13 cellular contexts compared by ENCODE assay signal in the genomic region with DNA sequence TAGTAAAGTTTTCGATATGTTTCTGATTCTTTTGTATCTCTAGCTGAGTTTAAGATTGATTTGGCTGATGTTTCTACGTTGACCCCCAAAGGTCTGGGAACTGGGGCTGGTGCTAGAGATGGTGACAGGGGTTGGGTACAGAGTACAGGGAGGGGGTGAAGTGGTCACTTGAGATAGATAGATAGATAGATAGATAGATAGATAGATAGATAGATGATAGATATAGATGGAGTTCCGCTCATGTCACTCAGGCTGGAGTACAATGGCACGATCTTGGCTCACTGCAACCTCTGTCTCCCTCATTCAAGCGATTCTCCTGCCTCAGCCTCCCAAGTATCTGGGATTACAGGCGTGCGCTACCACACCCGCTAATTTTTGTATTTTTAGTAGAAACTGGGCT. TPM values are rescaled to one million over a fixed set of nuclear protein-coding genes. Genes with fewer than 3 reads are reported as not detected.
A peak's percentile ranks its signal among the peaks of the same experiment; 100 is the strongest.
DNase-seq lines count a peak whose midpoint lies in the region; ATAC-seq, FAIRE-seq and TF ChIP-seq lines count a peak whose summit lies in the region.
"Had no signal": no experiment of that assay in that cellular context is flagged by ENCODE, and none has a peak within 500 bp of the region (broad histone marks: within the 10 kb centered on the region; RNA-seq: fewer than 3 reads in every experiment).

No MANE protein-coding gene starts in this region.

- H3K4me1 Mint-ChIP-seq in activated naive CD8-positive, alpha-beta T cell treated with anti-CD3 and anti-CD28 coated beads, Interleukin-2, amount 50 U/mL, for 24 hours = peaks cover 46% of the 10 kb centered on the region
- H3K4me1 Mint-ChIP-seq in natural killer cell treated with Interleukin-12 subunit alpha and Interleukin-12 subunit beta and Interleukin-15 and Interleukin-18, amount 100 ng/mL, for 72 hours (ENCODE audit: low read depth in 2 of 2) = peaks cover 36 to 40% of the 10 kb centered on the region in 2 donors

- FAIRE-seq in GM19239 (lab: Jason Lieb, UNC) = no peak
- FAIRE-seq: HepG2 had no signal

- peaks cover 53% of the 10 kb centered on the region for H3K4me1 ChIP-seq in left ventricle myocardium inferior
- H3K4me1 ChIP-seq in heart right ventricle = peaks cover 19 to 46% (median 41%) of the 10 kb centered on the region in 9 donors
- peaks cover 32% of the 10 kb centered on the region for H3K4me1 ChIP-seq in effector memory CD4-positive, alpha-beta T cell (ENCODE audit: control insufficient read depth, insufficient read depth, low read length, poor library complexity, severe bottlenecking)

- no peaks in the 10 kb centered on the region for H3K27me3 Mint-ChIP-seq in activated naive CD8-positive, alpha-beta T cell treated with anti-CD3 and anti-CD28 coated beads, Interleukin-2, amount 50 U/mL, for 24 hours
- no peaks in the 10 kb centered on the region for H3K27me3 Mint-ChIP-seq in natural killer cell treated with Interleukin-12 subunit alpha and Interleukin-12 subunit beta and Interleukin-15 and Interleukin-18, amount 100 ng/mL, for 72 hours

- peak overlapping the region; percentile 100 for H3K27ac ChIP-seq in left ventricle myocardium inferior (replicated peaks)
- H3K27ac ChIP-seq in heart right ventricle = peak overlapping the region in 5 of 10 donors; percentile 78 to 99 (median 89)
- H3K27ac ChIP-seq in effector memory CD4-positive, alpha-beta T cell (ENCODE audit: insufficient read depth, low read length, poor library complexity, severe bottlenecking) = no peak overlapping the region

- TF ChIP-seq CTCF in left ventricle myocardium inferior (IDR thresholded peaks at IDR 0.05; ENCODE audit: borderline replicate concordance) (no peak), heart right ventricle (IDR thresholded peaks at IDR 0.05) (no peak)

- H3K9me3 Mint-ChIP-seq in activated naive CD8-positive, alpha-beta T cell treated with anti-CD3 and anti-CD28 coated beads, Interleukin-2, amount 50 U/mL, for 24 hours = no peaks in the 10 kb centered on the region
- H3K9me3 Mint-ChIP-seq in natural killer cell treated with Interleukin-12 subunit alpha and Interleukin-12 subunit beta and Interleukin-15 and Interleukin-18, amount 100 ng/mL, for 72 hours = no peaks in the 10 kb centered on the region

- H3K9me3 ChIP-seq in left ventricle myocardium inferior (replicated peaks) = no peaks in the 10 kb centered on the region
- no peaks in the 10 kb centered on the region for H3K9me3 ChIP-seq in heart right ventricle
- H3K9me3 ChIP-seq in effector memory CD4-positive, alpha-beta T cell (ENCODE audit: control insufficient read depth, low read length) = no peaks in the 10 kb centered on the region

- H3K36me3 Mint-ChIP-seq in activated naive CD8-positive, alpha-beta T cell treated with anti-CD3 and anti-CD28 coated beads, Interleukin-2, amount 50 U/mL, for 24 hours (ENCODE audit: low read depth) = peaks cover 59% of the 10 kb centered on the region
- H3K36me3 Mint-ChIP-seq in natural killer cell treated with Interleukin-12 subunit alpha and Interleukin-12 subunit beta and Interleukin-15 and Interleukin-18, amount 100 ng/mL, for 72 hours = peaks cover 23% of the 10 kb centered on the region

- peak overlapping the region; percentile 29 for H3K4me3 Mint-ChIP-seq in activated naive CD8-positive, alpha-beta T cell treated with anti-CD3 and anti-CD28 coated beads, Interleukin-2, amount 50 U/mL, for 24 hours
- H3K4me3 Mint-ChIP-seq in natural killer cell treated with Interleukin-12 subunit alpha and Interleukin-12 subunit beta and Interleukin-15 and Interleukin-18, amount 100 ng/mL, for 72 hours = peak overlapping the region; percentile 90

- no peak overlapping the region for H3K4me3 ChIP-seq in left ventricle myocardium inferior
- H3K4me3 ChIP-seq in heart right ventricle = no peak overlapping the region
- no peak overlapping the region for H3K4me3 ChIP-seq in effector memory CD4-positive, alpha-beta T cell (ENCODE audit: insufficient read depth, low read depth, low read length, poor library complexity, severe bottlenecking)
- H3K4me3 ChIP-seq: SK-N-MC had no signal

- H3K27ac Mint-ChIP-seq in activated naive CD8-positive, alpha-beta T cell treated with anti-CD3 and anti-CD28 coated beads, Interleukin-2, amount 50 U/mL, for 24 hours = peak overlapping the region; percentile 68
- H3K27ac Mint-ChIP-seq in natural killer cell treated with Interleukin-12 subunit alpha and Interleukin-12 subunit beta and Interleukin-15 and Interleukin-18, amount 100 ng/mL, for 72 hours = peak overlapping the region; percentile 86 to 95

- H3K27me3 ChIP-seq in left ventricle myocardium inferior (ENCODE audit: low read depth) (no peaks in the 10 kb centered on the region), heart right ventricle (no peaks in the 10 kb centered on the region)
- H3K27me3 ChIP-seq in effector memory CD4-positive, alpha-beta T cell (replicated peaks; ENCODE audit: control insufficient read depth, insufficient read depth, low read length, poor library complexity, severe bottlenecking) = no peaks in the 10 kb centered on the region

- ATAC-seq in heart right ventricle (no peak), GM18907 (IDR thresholded peaks at IDR 0.05; ENCODE audit: unreplicated experiment) (no peak)
- ATAC-seq in activated naive CD8-positive, alpha-beta T cell treated with anti-CD3 and anti-CD28 coated beads, Interleukin-2, amount 50 U/mL, for 24 hours = no peak
- no peak for ATAC-seq in natural killer cell treated with Interleukin-12 subunit alpha and Interleukin-12 subunit beta and Interleukin-15 and Interleukin-18, amount 100 ng/mL, for 72 hours
- ATAC-seq: activated CD4-positive, CD25-positive, alpha-beta regulatory T cell treated with anti-CD3 and anti-CD28 coated beads, Interleukin-2, amount 50 U/mL, for 24 hours; HepG2 had no signal

- WGBS in heart right ventricle, 2 donors = 96 to 98% methylated on average over 8 of the region's 8 CpGs

- DNase-seq in left ventricle myocardium inferior = no peak
- DNase-seq in heart right ventricle = no peak
- no peak for DNase-seq in activated naive CD8-positive, alpha-beta T cell treated with anti-CD3 and anti-CD28 coated beads, Interleukin-2, amount 50 U/mL, for 24 hours
- DNase-seq in natural killer cell treated with Interleukin-12 subunit alpha and Interleukin-12 subunit beta and Interleukin-15 and Interleukin-18, amount 100 ng/mL, for 72 hours (ENCODE audit: low spot score) = no peak
- no peak for DNase-seq in C1 segment of cervical spinal cord (lab: John Stamatoyannopoulos, UW)
- DNase-seq in GM19239 (ENCODE audit: insufficient read length, low spot score) = no peak
- DNase-seq in effector memory CD4-positive, alpha-beta T cell = no peak
- DNase-seq: NCI-H2029; stimulated activated CD4-positive, alpha-beta T cell treated with anti-CD3 and anti-CD28 coated beads, Interleukin-12 subunit alpha, Interleukin-12 subunit beta, amount 100 ng/mL, for 4 hours had no signal

- H3K36me3 ChIP-seq in left ventricle myocardium inferior (peaks cover 55% of the 10 kb centered on the region), heart right ventricle (peaks cover 0 to 57% (median 25%) of the 10 kb centered on the region in 9 donors)
- H3K36me3 ChIP-seq in effector memory CD4-positive, alpha-beta T cell (ENCODE audit: control insufficient read depth, insufficient read depth, low read length) = peaks cover 45% of the 10 kb centered on the region

- intact Hi-C loops in left ventricle myocardium inferior (cut with micrococcal nuclease) (no loop called here), heart right ventricle (cut with DNase I) (loop anchor here in 2 of 10 donors (10.0 kb wide), 3 partner anchors 132 to 842 kb away; a partner anchor contains a TSS)

RNA-seq across cellular contexts. Expression of a gene that starts 1.8 kb away (rescaled TPM):
- 27.8 TPM for total RNA-seq in left ventricle myocardium inferior
- 10 to 100 TPM; 24.6 to 38.5 (median 27.5) TPM for total RNA-seq in heart right ventricle
- 10 to 100 TPM; 30.5 to 40.2 TPM for polyA plus RNA-seq in heart right ventricle
- total RNA-seq in natural killer cell treated with Interleukin-12 subunit alpha and Interleukin-12 subunit beta and Interleukin-15 and Interleukin-18, amount 100 ng/mL, for 72 hours = 100 to 1,000 TPM; 140 to 147 TPM

RNA-seq across cellular contexts. Expression of a gene that starts 5.6 kb away (rescaled TPM):
- total RNA-seq in left ventricle myocardium inferior = 15.4 TPM
- total RNA-seq in heart right ventricle = 10 to 100 TPM in 9 of 10 donors, 1 to 10 TPM in 1; 9.9 to 23.9 (median 16.7) TPM
- polyA plus RNA-seq in heart right ventricle = 10 to 100 TPM; 26.8 to 58.1 TPM
- total RNA-seq in natural killer cell treated with Interleukin-12 subunit alpha and Interleukin-12 subunit beta and Interleukin-15 and Interleukin-18, amount 100 ng/mL, for 72 hours = 100 to 1,000 TPM; 128 to 197 TPM

RNA-seq across cellular contexts. Expression of a gene that starts 42.6 kb away (rescaled TPM):
- total RNA-seq in left ventricle myocardium inferior (42.5 TPM), heart right ventricle (10 to 100 TPM; 40.1 to 60.6 (median 46.7) TPM)
- polyA plus RNA-seq in heart right ventricle = 10 to 100 TPM in 1 of 2 donors, 1 to 10 TPM in 1; 2.6 to 26.3 TPM
- 100 to 1,000 TPM in 1 of 2 donors, 10 to 100 TPM in 1; 90.8 to 121 TPM for total RNA-seq in natural killer cell treated with Interleukin-12 subunit alpha and Interleukin-12 subunit beta and Interleukin-15 and Interleukin-18, amount 100 ng/mL, for 72 hours

RNA-seq across cellular contexts. Expression of a gene that starts 46.2 kb away (rescaled TPM):
- total RNA-seq in left ventricle myocardium inferior (5.0 TPM), heart right ventricle (1 to 10 TPM; 4.0 to 7.4 (median 5.6) TPM)
- 1 to 10 TPM; 2.7 to 3.1 TPM for polyA plus RNA-seq in heart right ventricle
- 10 to 100 TPM in 1 of 2 donors, 1 to 10 TPM in 1; 9.4 to 14.3 TPM for total RNA-seq in natural killer cell treated with Interleukin-12 subunit alpha and Interleukin-12 subunit beta and Interleukin-15 and Interleukin-18, amount 100 ng/mL, for 72 hours
